14 cellular contexts compared by ENCODE assay signal in the genomic region with DNA sequence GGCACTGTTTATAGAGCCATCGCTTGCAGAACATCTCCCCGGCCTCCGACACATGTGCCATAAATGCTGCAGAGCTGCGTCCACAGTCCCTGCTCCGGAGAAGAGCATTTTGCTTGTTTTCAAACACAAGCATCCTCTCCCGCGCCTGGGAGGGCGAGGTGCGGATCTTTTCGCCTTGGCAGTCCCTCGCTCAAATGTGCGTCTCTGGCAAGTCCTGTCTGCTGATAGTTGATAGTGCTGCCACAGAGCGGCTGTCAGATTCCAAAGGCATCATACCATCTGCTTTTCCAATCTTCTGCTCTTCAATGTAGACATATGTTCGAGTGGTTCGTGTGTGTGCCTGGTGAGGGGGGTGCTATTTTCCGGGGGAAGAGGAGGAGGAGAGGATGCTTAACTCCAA.
DNase-seq lines count a peak whose midpoint lies in the region; ATAC-seq and TF ChIP-seq lines count a peak whose summit lies in the region.
"Had no signal": no experiment of that assay in that cellular context is flagged by ENCODE, and none has a peak within 500 bp of the region (broad histone marks: within the 10 kb centered on the region; RNA-seq: fewer than 3 reads in every experiment).

No MANE protein-coding gene starts in this region.

- H3K27me3 Mint-ChIP-seq in glutamatergic neuron (ENCODE audit: unreplicated experiment) (peaks cover 5% of the 10 kb centered on the region), Calu3 (ENCODE audit: unreplicated experiment) (no peaks in the 10 kb centered on the region)

- H3K4me1 ChIP-seq in tibial nerve: no peaks in the 10 kb centered on the region

- no peaks in the 10 kb centered on the region for H3K36me3 ChIP-seq in tibial nerve
- H3K36me3 ChIP-seq: MG63 had no signal

- H3K4me1 Mint-ChIP-seq in glutamatergic neuron (ENCODE audit: low read depth, unreplicated experiment): peaks cover 30% of the 10 kb centered on the region
- H3K4me1 Mint-ChIP-seq in Calu3 (ENCODE audit: low read depth, unreplicated experiment): no peaks in the 10 kb centered on the region

- peak overlapping the region; percentile 43 for H3K4me3 Mint-ChIP-seq in glutamatergic neuron (ENCODE audit: unreplicated experiment)
- no peak overlapping the region for H3K4me3 Mint-ChIP-seq in Calu3 (ENCODE audit: low read depth, unreplicated experiment)
- H3K4me3 Mint-ChIP-seq: CD8-positive, alpha-beta T cell; T-helper 1 cell treated with Interleukin-12 subunit alpha and Interleukin-12 subunit beta and Interleukin-4 antibody, amounts not matched to agents 30 μg/mL and 1 μg/mL, for 36 hours had no signal

- DNase-seq in COLO668 (lab: John Stamatoyannopoulos, UW; ENCODE audit: unreplicated experiment) (peak; percentile 21), DMS153 treated with DMSO at 0.1 percent for 48 hours (lab: John Stamatoyannopoulos, UW; ENCODE audit: unreplicated experiment) (peak; percentile 56), NCI-H524 (lab: John Stamatoyannopoulos, UW) (peak; percentile 95 to 98), glutamatergic neuron (peak; percentile 40), Calu3 (no peak), tibial nerve (ENCODE audit: low spot score in 2 of 2) (no peak), Right ventricle myocardium inferior (ENCODE audit: missing footprints) (no peak)
- DNase-seq: CD8-positive, alpha-beta T cell; DMS53; MG63; NCI-H446 treated with DMSO at 0.1 percent for 48 hours; Right ventricle myocardium superior had no signal

- H3K4me3 ChIP-seq in tibial nerve: no peak overlapping the region
- H3K4me3 ChIP-seq: MG63 had no signal

- H3K36me3 Mint-ChIP-seq in glutamatergic neuron (ENCODE audit: unreplicated experiment): no peaks in the 10 kb centered on the region
- H3K36me3 Mint-ChIP-seq in Calu3 (ENCODE audit: insufficient read depth, unreplicated experiment): no peaks in the 10 kb centered on the region
- H3K36me3 Mint-ChIP-seq: CD8-positive, alpha-beta T cell had no signal

- H3K9me3 ChIP-seq in tibial nerve: no peaks in the 10 kb centered on the region
- H3K9me3 ChIP-seq: MG63 had no signal

- no peak for TF ChIP-seq CTCF in glutamatergic neuron (IDR thresholded peaks at IDR 0.05; ENCODE audit: partially characterized antibody, unreplicated experiment)
- no peak for TF ChIP-seq CTCF in Calu3 (IDR thresholded peaks at IDR 0.05; ENCODE audit: unreplicated experiment)
- TF ChIP-seq CTCF in tibial nerve (IDR thresholded peaks at IDR 0.05): no peak

- H3K27ac ChIP-seq in tibial nerve: no peak overlapping the region

- BruUV-seq in Calu3 (replicated peaks; lab: Mats Ljungman, UMichigan): no TSS peak

- H3K27me3 ChIP-seq in tibial nerve: no peaks in the 10 kb centered on the region
- H3K27me3 ChIP-seq: MG63 had no signal

- H3K27ac Mint-ChIP-seq in glutamatergic neuron (ENCODE audit: unreplicated experiment) (peak overlapping the region; percentile 65), Calu3 (ENCODE audit: unreplicated experiment) (no peak overlapping the region)
- H3K27ac Mint-ChIP-seq: CD8-positive, alpha-beta T cell; T-helper 1 cell treated with Interleukin-12 subunit alpha and Interleukin-12 subunit beta and Interleukin-4 antibody, amounts not matched to agents 30 μg/mL and 1 μg/mL, for 36 hours had no signal

- TF ChIP-seq EP300 in tibial nerve (IDR thresholded peaks at IDR 0.05): no peak

- no peak for ATAC-seq in Right ventricle myocardium inferior
- ATAC-seq: CD8-positive, alpha-beta T cell; Panc1 had no signal

- WGBS in tibial nerve, 2 donors: 91 to 92% methylated on average over 16 of the region's 16 CpGs

- no peak for TF ChIP-seq POLR2A in tibial nerve (IDR thresholded peaks at IDR 0.05)

- intact Hi-C loops in Calu3 (cut with micrococcal nuclease; ENCODE audit: unreplicated experiment): no loop called here
- intact Hi-C loops in Right ventricle myocardium inferior (cut with DNase I): loop anchor here (10.0 kb wide), 1 partner anchor 608 kb away; the partner anchor contains the start of gene MAF

- H3K9me3 Mint-ChIP-seq in glutamatergic neuron (ENCODE audit: unreplicated experiment) (peaks cover 7% of the 10 kb centered on the region), Calu3 (ENCODE audit: low read depth, unreplicated experiment) (no peaks in the 10 kb centered on the region)
- H3K9me3 Mint-ChIP-seq: CD8-positive, alpha-beta T cell; T-helper 1 cell treated with Interleukin-12 subunit alpha and Interleukin-12 subunit beta and Interleukin-4 antibody, amounts not matched to agents 30 μg/mL and 1 μg/mL, for 36 hours had no signal

- CTCF ChIA-PET in Calu3 (lab: Charles Lee): no interaction called here

Comparison
In these comparisons a context has a peak if more than half of its experiments do, and no peak if none do; other contexts are left out.
1. DNase-seq: peak in COLO668 (single experiment), DMS153 treated with DMSO at 0.1 percent for 48 hours (single experiment), NCI-H524 (2 of 2) and glutamatergic neuron (single experiment); none in Calu3 (single experiment), tibial nerve (0 of 2) and Right ventricle myocardium inferior (single experiment).